Comparison of ENCODE assay signal across 17 cellular contexts in the genomic region with DNA sequence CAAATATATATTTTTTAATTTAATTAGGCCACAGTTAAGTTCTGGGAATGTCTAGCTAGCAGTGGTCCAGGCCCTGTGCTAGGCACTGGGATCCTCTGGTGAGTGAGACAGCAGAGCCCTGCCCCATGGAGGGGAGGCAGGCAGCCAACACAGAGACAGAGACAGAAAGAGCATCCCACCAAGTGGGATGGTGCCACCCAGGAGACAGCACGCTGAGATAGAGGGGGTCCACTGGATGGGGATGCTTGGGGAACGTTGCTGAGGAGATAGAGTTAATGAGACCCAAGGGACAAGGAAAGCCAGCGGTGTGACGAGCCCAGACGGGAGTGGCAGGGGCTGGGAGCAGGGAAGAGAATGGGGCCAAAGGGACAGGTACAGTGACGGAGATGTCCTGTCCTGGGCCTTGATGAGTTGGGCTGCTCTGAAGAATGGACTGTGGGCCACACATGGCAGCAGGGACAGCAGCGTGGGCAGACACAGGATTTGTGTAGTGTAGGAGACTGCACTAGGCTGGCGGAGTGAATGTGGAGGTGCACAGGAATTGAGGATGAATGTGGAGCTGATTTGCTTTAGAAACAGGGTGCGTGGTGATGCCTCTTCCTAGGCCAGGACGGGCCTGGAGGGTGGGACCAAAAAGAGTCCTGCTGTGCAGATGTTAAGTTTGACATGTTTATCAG.
"Had no signal": no experiment of that assay in that cellular context is flagged by ENCODE, and none has a peak within 500 bp of the region (broad histone marks: within the 10 kb centered on the region; RNA-seq: fewer than 3 reads in every experiment).

No MANE protein-coding gene starts in this region.

- H3K4me1 ChIP-seq: upper lobe of left lung had no signal

- H3K27me3 Mint-ChIP-seq: activated naive CD4-positive, alpha-beta T cell treated with anti-CD3 and anti-CD28 coated beads, Interleukin-2, amount 50 U/mL, for 24 hours had no signal

- H3K4me3 ChIP-seq: coronary artery, esophagus muscularis mucosa, lung, upper lobe of left lung had no signal

- H3K4me1 Mint-ChIP-seq: activated naive CD4-positive, alpha-beta T cell treated with anti-CD3 and anti-CD28 coated beads, Interleukin-2, amount 50 U/mL, for 24 hours had no signal

- DNase-seq: activated CD4-positive, alpha-beta T cell treated with anti-CD3 and anti-CD28 coated beads, Interleukin-2, amount 50 U/mL, for 4 hours; activated CD4-positive, CD25-positive, alpha-beta regulatory T cell treated with anti-CD3 and anti-CD28 coated beads, Interleukin-2, amount 50 U/mL, for 72 hours; amniotic stem cell; central memory CD4-positive, alpha-beta T cell; islet precursor cell; natural killer cell; nucleus accumbens; posterior cingulate gyrus; stimulated activated CD4-positive, alpha-beta T cell treated with anti-CD3 and anti-CD28 coated beads, Interleukin-2, amount 100 ng/mL, for 48 hours; stimulated activated naive CD4-positive, alpha-beta T cell treated with Interleukin-2 at 50 U/mL for 16 hours had no signal

- H3K9me3 ChIP-seq: esophagus muscularis mucosa, upper lobe of left lung had no signal

- H3K27ac Mint-ChIP-seq: activated naive CD4-positive, alpha-beta T cell treated with anti-CD3 and anti-CD28 coated beads, Interleukin-2, amount 50 U/mL, for 24 hours; T-helper 2 cell treated with Interferon-gamma antibody and Interleukin-4, amounts not matched to agents 5 μg/mL and 100 μg/mL, for 36 hours had no signal

- H3K4me3 Mint-ChIP-seq: activated naive CD4-positive, alpha-beta T cell treated with anti-CD3 and anti-CD28 coated beads, Interleukin-2, amount 50 U/mL, for 24 hours; brain; natural killer cell; T-helper 2 cell treated with Interferon-gamma antibody and Interleukin-4, amounts not matched to agents 5 μg/mL and 100 μg/mL, for 36 hours had no signal

- ATAC-seq: natural killer cell had no signal

- H3K27ac ChIP-seq: coronary artery, esophagus muscularis mucosa, upper lobe of left lung had no signal

- H3K27me3 ChIP-seq: esophagus muscularis mucosa, upper lobe of left lung had no signal
